18 cellular contexts compared by ENCODE assay signal in genomic region chr2:10591207-10591606, GRCh38.
A peak's percentile ranks its signal among the peaks of the same experiment; 100 is the strongest.
DNase-seq lines count a peak whose midpoint lies in the region; ATAC-seq and TF ChIP-seq lines count a peak whose summit lies in the region.
"Had no signal": no experiment of that assay in that cellular context is flagged by ENCODE, and none has a peak within 500 bp of the region (broad histone marks: within the 10 kb centered on the region; RNA-seq: fewer than 3 reads in every experiment).

No MANE protein-coding gene starts in this region.

- peak; percentile 16 for DNase-seq in GM23248
- DNase-seq in MV-4-11 (lab: John Stamatoyannopoulos, UW): peak; percentile 90
- no peak for DNase-seq in central memory CD8-positive, alpha-beta T cell (ENCODE audit: low spot score in 2 of 2)
- no peak for DNase-seq in right lobe of liver
- no peak for DNase-seq in lower leg skin (ENCODE audit: low spot score in 2 of 2)
- no peak for DNase-seq in UCSD-AML1 (lab: John Stamatoyannopoulos, UW; ENCODE audit: unreplicated experiment)
- no peak for DNase-seq in RPMI8226
- DNase-seq: activated CD4-positive, CD25-positive, alpha-beta regulatory T cell treated with anti-CD3 and anti-CD28 coated beads, Interleukin-2, amount 50 U/mL, for 72 hours; amniotic stem cell; CD4-positive, alpha-beta memory T cell; foreskin fibroblast; NCI-H446 treated with DMSO at 0.1 percent for 48 hours; Peyer's patch; sigmoid colon; stimulated activated naive CD4-positive, alpha-beta T cell treated with Interleukin-2 at 50 U/mL for 16 hours; upper lobe of right lung had no signal

- no peaks in the 10 kb centered on the region for H3K9me2 ChIP-seq in GM23248 (ENCODE audit: insufficient read depth)

- H3K4me1 Mint-ChIP-seq in central memory CD8-positive, alpha-beta T cell: peaks cover under 1% of the 10 kb centered on the region

- H3K27me3 Mint-ChIP-seq in central memory CD8-positive, alpha-beta T cell: no peaks in the 10 kb centered on the region
- H3K27me3 Mint-ChIP-seq: CD4-positive, alpha-beta memory T cell; dendritic cell treated with granulocyte-macrophage colony-stimulating factor and Interleukin-4, amounts not matched to agents 40 ng/mL and 50 ng/mL, for 4 days had no signal

- peaks cover 25% of the 10 kb centered on the region for H3K36me3 ChIP-seq in GM23248 (ENCODE audit: low read depth)
- peaks cover 0 to 14% (median 8%) of the 10 kb centered on the region in 4 donors for H3K36me3 ChIP-seq in right lobe of liver

- H3K4me1 ChIP-seq in GM23248 (ENCODE audit: insufficient read depth) (no peaks in the 10 kb centered on the region), right lobe of liver (peaks cover 0 to 24% (median 0%) of the 10 kb centered on the region in 4 donors)
- H3K4me1 ChIP-seq: Peyer's patch, sigmoid colon, upper lobe of right lung had no signal

- intact Hi-C loops in right lobe of liver (cut with DNase I): no loop called here
- intact Hi-C loops in lower leg skin (cut with DNase I; ENCODE audit: low total_unique reads): no loop called here

- ATAC-seq in central memory CD8-positive, alpha-beta T cell (replicated peaks; ENCODE audit: extremely low read depth, poor library complexity, severe bottlenecking): no peak
- ATAC-seq in right lobe of liver (peak in 2 of 4 donors; percentile 15 to 16), HG03432 (IDR thresholded peaks at IDR 0.05; ENCODE audit: unreplicated experiment) (no peak)
- ATAC-seq: upper lobe of right lung had no signal

- H3K9me3 Mint-ChIP-seq in central memory CD8-positive, alpha-beta T cell: no peaks in the 10 kb centered on the region
- H3K9me3 Mint-ChIP-seq: CD4-positive, alpha-beta memory T cell; dendritic cell treated with granulocyte-macrophage colony-stimulating factor and Interleukin-4, amounts not matched to agents 40 ng/mL and 50 ng/mL, for 4 days had no signal

- H3K36me3 Mint-ChIP-seq in central memory CD8-positive, alpha-beta T cell (ENCODE audit: insufficient read depth): peaks cover 47% of the 10 kb centered on the region

- H2AFZ ChIP-seq in GM23248: no peak overlapping the region

- TF ChIP-seq CTCF in right lobe of liver (IDR thresholded peaks at IDR 0.05) (no peak), lower leg skin (IDR thresholded peaks at IDR 0.05) (no peak)

- H3F3A ChIP-seq in GM23248 (ENCODE audit: insufficient read depth): 0 out of 2 replicates have a peak, but pooled peaks cover 5% of the 10 kb centered on the region

- WGBS in GM23248 (ENCODE audit: low coverage in 1 of 2, low lambda C conversion rate in 2 of 2, missing lambda C conversion rate in 2 of 2), 2 experiments: 84 to 90% methylated on average over 6 of the region's 6 CpGs
- WGBS in right lobe of liver (ENCODE audit: insufficient coverage, low coverage, low lambda C conversion rate, missing lambda C conversion rate): 16% methylated on average over 6 of the region's 6 CpGs
- 80 to 81% methylated on average over 6 of the region's 6 CpGs for WGBS in lower leg skin, 2 donors

- H3K9me3 ChIP-seq in GM23248 (ENCODE audit: low read depth) (no peaks in the 10 kb centered on the region), right lobe of liver (no peaks in the 10 kb centered on the region)
- H3K9me3 ChIP-seq: Peyer's patch, sigmoid colon, upper lobe of right lung had no signal

- H3K4me3 ChIP-seq in GM23248: no peak overlapping the region
- no peak overlapping the region for H3K4me3 ChIP-seq in right lobe of liver
- no peak overlapping the region for H3K4me3 ChIP-seq in lower leg skin (ENCODE audit: low read depth, poor library complexity, severe bottlenecking)
- H3K4me3 ChIP-seq: Peyer's patch, sigmoid colon, upper lobe of right lung had no signal

- no peak overlapping the region for H3K4me2 ChIP-seq in GM23248 (ENCODE audit: unreplicated experiment)

- peak overlapping the region; percentile 19 for H3K27ac Mint-ChIP-seq in central memory CD8-positive, alpha-beta T cell (ENCODE audit: low read depth)
- H3K27ac Mint-ChIP-seq: dendritic cell treated with granulocyte-macrophage colony-stimulating factor and Interleukin-4, amounts not matched to agents 40 ng/mL and 50 ng/mL, for 4 days had no signal

- in situ Hi-C loops in GM23248 (cut with MboI): no loop called here

- H3K4me3 Mint-ChIP-seq in central memory CD8-positive, alpha-beta T cell: no peak overlapping the region
- H3K4me3 Mint-ChIP-seq: CD4-positive, alpha-beta memory T cell; dendritic cell treated with granulocyte-macrophage colony-stimulating factor and Interleukin-4, amounts not matched to agents 40 ng/mL and 50 ng/mL, for 4 days had no signal

- H3K27ac ChIP-seq in GM23248 (no peak overlapping the region), right lobe of liver (peak overlapping the region; percentile 3 to 86 (median 62))
- H3K27ac ChIP-seq: Peyer's patch, sigmoid colon, upper lobe of right lung had no signal

- no peaks in the 10 kb centered on the region for H3K79me2 ChIP-seq in GM23248 (ENCODE audit: insufficient read depth)

- no peaks in the 10 kb centered on the region for H4K20me1 ChIP-seq in GM23248 (ENCODE audit: insufficient read depth)

- H3K9ac ChIP-seq in GM23248: no peak overlapping the region

- TF ChIP-seq POLR2A in right lobe of liver (IDR thresholded peaks at IDR 0.05) (no peak), lower leg skin (IDR thresholded peaks at IDR 0.05) (no peak)

- H3K27me3 ChIP-seq in GM23248 (replicated peaks; ENCODE audit: insufficient read depth): no peaks in the 10 kb centered on the region
- H3K27me3 ChIP-seq in right lobe of liver: no peaks in the 10 kb centered on the region
- H3K27me3 ChIP-seq: Peyer's patch, sigmoid colon, upper lobe of right lung had no signal

Comparison
In these comparisons a context has a peak if more than half of its experiments do, and no peak if none do; other contexts are left out.
1. DNase-seq: peak in GM23248 (single experiment) and MV-4-11 (single experiment); none in central memory CD8-positive, alpha-beta T cell (0 of 2), right lobe of liver (0 of 3), lower leg skin (0 of 2), UCSD-AML1 (single experiment) and RPMI8226 (single experiment).